Comparison of ENCODE assay signal across 15 cellular contexts in the genomic region with DNA sequence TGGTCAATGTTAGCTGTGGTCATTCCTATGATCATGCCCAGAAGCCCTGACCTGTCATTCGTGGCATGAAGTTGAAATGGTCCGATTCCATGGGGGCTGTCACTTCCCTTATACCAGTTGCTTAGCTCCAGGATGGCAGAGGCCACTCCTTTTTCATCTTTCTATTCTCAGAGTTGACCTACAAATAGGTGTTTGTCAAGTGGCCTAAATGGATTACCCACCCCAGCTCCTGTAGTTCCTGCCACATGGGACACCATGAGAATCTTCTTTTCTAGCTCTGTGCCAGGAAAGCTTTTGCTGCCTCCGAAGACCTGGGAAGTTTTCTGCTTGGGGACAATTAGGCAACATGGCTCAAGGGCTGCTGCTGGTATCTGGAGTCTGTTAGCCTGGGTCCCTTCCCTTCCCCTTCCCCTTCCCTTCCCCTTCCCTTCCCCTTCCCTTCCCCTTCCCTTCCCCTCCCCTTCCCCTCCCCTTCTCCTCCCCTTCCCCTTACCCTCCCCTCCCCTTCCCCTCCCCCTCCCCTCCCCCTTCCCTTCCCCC. TPM values are rescaled to one million over a fixed set of nuclear protein-coding genes. Genes with fewer than 3 reads are reported as not detected.
"Had no signal": no experiment of that assay in that cellular context is flagged by ENCODE, and none has a peak within 500 bp of the region (broad histone marks: within the 10 kb centered on the region; RNA-seq: fewer than 3 reads in every experiment).

No MANE protein-coding gene starts in this region.

RNA-seq across cellular contexts. Expression of gene SPDYE3, which starts 25.4 kb away (rescaled TPM):
- total RNA-seq: activated CD4-positive, alpha-beta memory T cell treated with anti-CD3 and anti-CD28 coated beads, Interleukin-2, amount 10 ng/mL, durations not matched to agents 7 days and 5 days; activated CD4-positive, alpha-beta T cell treated with anti-CD3 and anti-CD28 coated beads for 36 hours; activated CD4-positive, alpha-beta T cell treated with anti-CD3 and anti-CD28 coated beads, Interleukin-2, amount 10 ng/mL, durations not matched to agents 7 days and 5 days; activated CD8-positive, alpha-beta memory T cell treated with anti-CD3 and anti-CD28 coated beads, Interleukin-2, amount 10 ng/mL, durations not matched to agents 7 days and 5 days; activated CD8-positive, alpha-beta T cell treated with anti-CD3 and anti-CD28 coated beads, Interleukin-2, amount 10 ng/mL, durations not matched to agents 7 days and 5 days; activated naive CD8-positive, alpha-beta T cell treated with anti-CD3 and anti-CD28 coated beads, Interleukin-2, amount 10 ng/mL, durations not matched to agents 7 days and 5 days; activated T-helper 2 cell treated with anti-CD3 and anti-CD28 coated beads, Interferon-gamma antibody, Interleukin-2, Interleukin-4, amounts not matched to agents 10 μg/mL and 5 μg/mL and 100 μg/mL, durations not matched to agents 14 hours and 24 hours and 36 hours; ascending aorta; bronchial epithelial cell; cardiac muscle cell; T-cell; T-helper 1 cell treated with Interleukin-12 subunit alpha and Interleukin-12 subunit beta and Interleukin-4 antibody, amounts not matched to agents 30 ng/mL and 1 ng/mL, for 36 hours; T-helper 17 cell; T-helper 2 cell treated with Interferon-gamma antibody and Interleukin-4, amounts not matched to agents 100 ng/mL and 5 ng/mL, for 36 hours; WTC11 had no signal
